25 cellular contexts compared by ENCODE assay signal in the genomic region with DNA sequence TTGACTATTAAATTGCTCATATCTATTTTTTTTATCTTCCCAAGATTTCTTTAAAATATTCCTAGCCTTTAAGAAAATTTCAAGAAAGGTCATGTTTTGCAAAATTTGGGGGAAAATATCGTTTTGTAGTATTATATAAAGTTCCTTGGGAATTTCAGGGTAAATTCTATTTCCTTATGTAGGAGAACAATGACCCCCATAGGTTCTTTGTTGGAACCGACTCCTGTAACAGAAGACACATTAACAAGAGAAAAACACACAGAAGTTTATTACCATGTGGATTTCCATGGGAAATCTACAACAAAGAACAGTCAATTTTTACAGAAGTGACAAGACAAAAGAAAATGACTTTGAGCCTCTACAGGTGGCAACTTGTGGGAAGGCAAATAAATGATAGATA.
"Had no signal": no experiment of that assay in that cellular context is flagged by ENCODE, and none has a peak within 500 bp of the region (broad histone marks: within the 10 kb centered on the region; RNA-seq: fewer than 3 reads in every experiment).

No MANE protein-coding gene starts in this region.

- H3K36me3 ChIP-seq: SJSA1 had no signal

- H3K4me3 Mint-ChIP-seq: activated CD4-positive, alpha-beta memory T cell treated with anti-CD3 and anti-CD28 coated beads, Interleukin-2, amount 10 ng/mL, durations not matched to agents 7 days and 5 days; activated CD4-positive, alpha-beta T cell treated with anti-CD3 and anti-CD28 coated beads for 36 hours; activated naive CD4-positive, alpha-beta T cell treated with anti-CD3 and anti-CD28 coated beads, Interleukin-2, amount 10 ng/mL, durations not matched to agents 7 days and 5 days; activated naive CD8-positive, alpha-beta T cell treated with anti-CD3 and anti-CD28 coated beads for 36 hours; activated T-cell treated with anti-CD3 and anti-CD28 coated beads, Interleukin-2, amount 50 U/mL, for 72 hours; T-cell had no signal

- H3K9me3 ChIP-seq: SJSA1 had no signal

- H3K27ac ChIP-seq: RWPE1, SJSA1, VCaP had no signal

- H3K27ac Mint-ChIP-seq: activated CD4-positive, alpha-beta memory T cell treated with anti-CD3 and anti-CD28 coated beads, Interleukin-2, amount 10 ng/mL, durations not matched to agents 7 days and 5 days; activated CD4-positive, alpha-beta T cell treated with anti-CD3 and anti-CD28 coated beads for 36 hours; activated naive CD4-positive, alpha-beta T cell treated with anti-CD3 and anti-CD28 coated beads, Interleukin-2, amount 10 ng/mL, durations not matched to agents 7 days and 5 days; activated naive CD8-positive, alpha-beta T cell treated with anti-CD3 and anti-CD28 coated beads for 36 hours; activated T-cell treated with anti-CD3 and anti-CD28 coated beads, Interleukin-2, amount 50 U/mL, for 72 hours; activated T-helper 2 cell treated with anti-CD3 and anti-CD28 coated beads, Interferon-gamma antibody, Interleukin-2, Interleukin-4, amounts not matched to agents 10 μg/mL and 5 μg/mL and 100 μg/mL, durations not matched to agents 14 hours and 24 hours and 36 hours; T-cell had no signal

- H3K36me3 Mint-ChIP-seq: activated naive CD4-positive, alpha-beta T cell treated with anti-CD3 and anti-CD28 coated beads, Interleukin-2, amount 10 ng/mL, durations not matched to agents 7 days and 5 days; activated naive CD8-positive, alpha-beta T cell treated with anti-CD3 and anti-CD28 coated beads for 36 hours; T-cell had no signal

- DNase-seq: activated CD4-positive, alpha-beta memory T cell treated with anti-CD3 and anti-CD28 coated beads, Interleukin-2, amount 10 ng/mL, durations not matched to agents 7 days and 5 days; activated CD4-positive, alpha-beta T cell treated with anti-CD3 and anti-CD28 coated beads for 36 hours; activated CD4-positive, alpha-beta T cell treated with anti-CD3 and anti-CD28 coated beads, Interleukin-2, amount 50 U/mL, for 1 hour; activated gamma-delta T cell treated with Interleukin-2 at 50 U/mL for 16 hours; activated naive CD4-positive, alpha-beta T cell treated with anti-CD3 and anti-CD28 coated beads, Interleukin-2, amount 10 ng/mL, durations not matched to agents 7 days and 5 days; activated naive CD8-positive, alpha-beta T cell treated with anti-CD3 and anti-CD28 coated beads for 36 hours; activated T-cell treated with anti-CD3 and anti-CD28 coated beads for 4 hours; activated T-cell treated with anti-CD3 and anti-CD28 coated beads, Interleukin-2, amount 50 U/mL, for 72 hours; Karpas-422; MM.1S; NCI-H1105; NCI-H1436; NCI-H1694 treated with DMSO at 0.1 percent for 48 hours; NCI-H2029 treated with DMSO at 0.1 percent for 48 hours; NCI-H345; NCI-H510A; NCI-H526 treated with DMSO at 0.1 percent for 48 hours; Right ventricle myocardium superior; T-cell; T-helper 2 cell; T1000 had no signal

- H3K4me1 Mint-ChIP-seq: activated CD4-positive, alpha-beta memory T cell treated with anti-CD3 and anti-CD28 coated beads, Interleukin-2, amount 10 ng/mL, durations not matched to agents 7 days and 5 days; activated CD4-positive, alpha-beta T cell treated with anti-CD3 and anti-CD28 coated beads for 36 hours; activated naive CD4-positive, alpha-beta T cell treated with anti-CD3 and anti-CD28 coated beads, Interleukin-2, amount 10 ng/mL, durations not matched to agents 7 days and 5 days; activated naive CD8-positive, alpha-beta T cell treated with anti-CD3 and anti-CD28 coated beads for 36 hours; T-cell had no signal

- H3K4me3 ChIP-seq: SJSA1 had no signal

- H3K4me1 ChIP-seq: SJSA1 had no signal

- H3K27me3 Mint-ChIP-seq: activated CD4-positive, alpha-beta memory T cell treated with anti-CD3 and anti-CD28 coated beads, Interleukin-2, amount 10 ng/mL, durations not matched to agents 7 days and 5 days; activated naive CD4-positive, alpha-beta T cell treated with anti-CD3 and anti-CD28 coated beads, Interleukin-2, amount 10 ng/mL, durations not matched to agents 7 days and 5 days; activated naive CD8-positive, alpha-beta T cell treated with anti-CD3 and anti-CD28 coated beads for 36 hours had no signal

- H3K9me3 Mint-ChIP-seq: activated CD4-positive, alpha-beta memory T cell treated with anti-CD3 and anti-CD28 coated beads, Interleukin-2, amount 10 ng/mL, durations not matched to agents 7 days and 5 days; activated naive CD4-positive, alpha-beta T cell treated with anti-CD3 and anti-CD28 coated beads, Interleukin-2, amount 10 ng/mL, durations not matched to agents 7 days and 5 days; activated T-cell treated with anti-CD3 and anti-CD28 coated beads, Interleukin-2, amount 50 U/mL, for 72 hours; activated T-helper 2 cell treated with anti-CD3 and anti-CD28 coated beads, Interferon-gamma antibody, Interleukin-2, Interleukin-4, amounts not matched to agents 10 μg/mL and 5 μg/mL and 100 μg/mL, durations not matched to agents 14 hours and 24 hours and 36 hours had no signal

- ATAC-seq: activated CD4-positive, alpha-beta T cell treated with anti-CD3 and anti-CD28 coated beads for 36 hours; activated T-cell treated with anti-CD3 and anti-CD28 coated beads, Interleukin-2, amount 50 U/mL, for 72 hours; T-cell had no signal
